ENCODE assay signal across 12 cellular contexts in the genomic region with DNA sequence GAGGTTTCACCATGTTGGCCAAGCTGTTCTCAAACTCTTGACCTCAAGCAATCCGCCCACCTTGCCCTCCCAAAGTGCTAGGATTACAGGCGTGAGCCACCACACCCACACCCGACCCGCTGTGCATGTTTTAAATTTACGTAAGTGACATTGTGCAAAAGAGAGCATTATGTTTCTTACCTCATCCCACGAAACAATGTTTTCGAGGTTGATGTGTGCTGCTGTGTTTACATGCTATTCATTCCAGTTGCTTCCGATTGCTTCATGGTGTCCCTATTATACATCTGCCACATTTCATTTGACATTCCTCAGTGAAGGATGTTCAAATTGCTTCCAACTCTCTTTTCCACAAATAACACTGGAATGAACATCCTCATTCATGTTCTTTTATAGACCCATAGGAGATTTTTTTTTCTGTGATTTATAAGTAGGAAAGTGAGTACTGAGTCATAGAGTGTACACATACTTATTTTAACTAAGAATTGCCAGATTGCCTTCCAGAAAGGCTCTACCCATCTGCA.
DNase-seq lines count a peak whose midpoint lies in the region; ATAC-seq, FAIRE-seq and TF ChIP-seq lines count a peak whose summit lies in the region.
"Had no signal": no experiment of that assay in that cellular context is flagged by ENCODE, and none has a peak within 500 bp of the region (broad histone marks: within the 10 kb centered on the region; RNA-seq: fewer than 3 reads in every experiment).

No MANE protein-coding gene starts in this region.

- H3K9ac ChIP-seq in IMR-90 (ENCODE audit: low read depth, low read length), result no peak overlapping the region

- CTCF ChIA-PET in AG04450 (lab: Charles Lee) (no interaction called here), IMR-90 (lab: Yijun Ruan, JAX) (no interaction called here)
- CTCF ChIA-PET in CD8-positive, alpha-beta memory T cell (lab: Charles Lee), result no interaction called here

- WGBS in IMR-90 (ENCODE audit: extremely low coverage in 2 of 2, insufficient read length in 1 of 2), 2 experiments, result no CpG with 5 or more reads among the region's 8 CpGs

- H2AK9ac ChIP-seq in IMR-90 (replicated peaks; ENCODE audit: low read depth, low read length, poor library complexity), result no peak overlapping the region

- H2BK20ac ChIP-seq in IMR-90 (ENCODE audit: low read depth, low read length), result no peak overlapping the region

- TF ChIP-seq POLR2A in IMR-90 (IDR thresholded peaks at IDR 0.05; ENCODE audit: low read depth, low read length), result no peak

- H4K8ac ChIP-seq in IMR-90 (ENCODE audit: low read depth in 2 of 2, low read length in 2 of 2), result no peak overlapping the region; a peak in 1 of 4 replicates

- H3K27ac Mint-ChIP-seq in CD8-positive, alpha-beta memory T cell, result no peak overlapping the region
- H3K27ac Mint-ChIP-seq: CD4-positive, alpha-beta memory T cell had no signal

- in situ Hi-C loops in IMR-90 (cut with MboI; ENCODE audit: low sequenced_read_pairs), result loop anchor here (25.0 kb wide), 1 partner anchor 630 kb away; no protein-coding TSS in a partner anchor
- in situ Hi-C loops in brain microvascular endothelial cell (cut with HindIII; ENCODE audit: low pct_ligation_motif_present, low sequenced_read_pairs), result no loop called here

- intact Hi-C loops in IMR-90 (cut with micrococcal nuclease), result loop anchor here (1.0 to 10.0 kb wide), 4 partner anchors 95 to 631 kb away; no protein-coding TSS in a partner anchor

- peaks cover 5% of the 10 kb centered on the region for H3K9me1 ChIP-seq in IMR-90 (ENCODE audit: insufficient read depth, low read length)

- H4K20me1 ChIP-seq in IMR-90 (ENCODE audit: insufficient read depth, low read length), result no peaks in the 10 kb centered on the region

- peak; percentile 91 for ATAC-seq in IMR-90 (ENCODE audit: low read depth)
- ATAC-seq in HG03432 (IDR thresholded peaks at IDR 0.05; ENCODE audit: unreplicated experiment), result no peak
- ATAC-seq: esophagus mucosa had no signal

- peaks cover 0 to 5% (median 3%) of the 10 kb centered on the region in 3 donors for H3K36me3 Mint-ChIP-seq in CD8-positive, alpha-beta memory T cell
- H3K36me3 Mint-ChIP-seq: CD4-positive, alpha-beta memory T cell had no signal

- H2BK120ac ChIP-seq in IMR-90 (ENCODE audit: low read depth, low read length), result peak overlapping the region; percentile 41; the same call in 1 of the 2 replicates

- no peak overlapping the region for H2BK15ac ChIP-seq in IMR-90 (ENCODE audit: low read depth, low read length)

- BruUV-seq in IMR-90 (replicated peaks; lab: Mats Ljungman, UMichigan), result no TSS peak

- no peak overlapping the region for H3K14ac ChIP-seq in IMR-90 (replicated peaks; ENCODE audit: low read depth, low read length)

- H3K27ac ChIP-seq in AG04450 (ENCODE audit: low read depth, low read length) (peak overlapping the region; percentile 92), IMR-90 (ENCODE audit: insufficient read depth, low read length) (peak overlapping the region; percentile 59; the same call in 1 of the 2 replicates), brain microvascular endothelial cell (no peak overlapping the region)
- H3K27ac ChIP-seq in CD8-positive, alpha-beta memory T cell (ENCODE audit: low read depth, low read length), result no peak overlapping the region

- no peaks in the 10 kb centered on the region for H3K79me1 ChIP-seq in IMR-90 (ENCODE audit: low read depth in 1 of 2, low read length in 2 of 2)

- H3K4me3 ChIP-seq in AG04450 (ENCODE audit: low read depth, low read length) (no peak overlapping the region), IMR-90 (ENCODE audit: insufficient read depth, low read depth, low read length) (no peak overlapping the region), brain microvascular endothelial cell (ENCODE audit: low read depth, low read length) (no peak overlapping the region)
- no peak overlapping the region for H3K4me3 ChIP-seq in CD8-positive, alpha-beta memory T cell (ENCODE audit: low read length)

- H2BK5ac ChIP-seq in IMR-90 (ENCODE audit: low read depth, low read length, poor library complexity, severe bottlenecking), result peak overlapping the region; percentile 93

- FAIRE-seq in frontal cortex (lab: Jason Lieb, UNC), result no peak

- H3K9me3 Mint-ChIP-seq in CD8-positive, alpha-beta memory T cell, result no peaks in the 10 kb centered on the region

- no peaks in the 10 kb centered on the region for H3K4me1 Mint-ChIP-seq in CD8-positive, alpha-beta memory T cell

- no peaks in the 10 kb centered on the region; the same call in 1 of the 2 replicates for H3K9me3 ChIP-seq in AG04450 (ENCODE audit: control insufficient read depth, insufficient read depth, low read length)
- H3K9me3 ChIP-seq in IMR-90 (ENCODE audit: control insufficient read depth, insufficient read depth, low read length), result no peaks in the 10 kb centered on the region
- H3K9me3 ChIP-seq in CD8-positive, alpha-beta memory T cell (ENCODE audit: low read length), result no peaks in the 10 kb centered on the region

- H3K4me2 ChIP-seq in IMR-90 (ENCODE audit: low read depth, low read length), result no peak overlapping the region

- POLR2A ChIA-PET in AG04450 (lab: Yijun Ruan, JAX), result interaction anchor here (0.6 to 0.9 kb wide), 4 partner anchors 221 to 935 kb away, joined by 3 to 8 read pairs (median 3); no protein-coding TSS in a partner anchor
- POLR2A ChIA-PET in IMR-90 (lab: Charles Lee; ENCODE audit: unreplicated experiment), result interaction anchor here (0.6 kb wide), 1 partner anchor 1156 kb away, joined by 8 read pairs; no protein-coding TSS in a partner anchor
- POLR2A ChIA-PET in CD8-positive, alpha-beta memory T cell (lab: Charles Lee), result no interaction called here

- no peak overlapping the region for H4K91ac ChIP-seq in IMR-90 (ENCODE audit: insufficient read depth, low read depth, low read length)

- H3K36me3 ChIP-seq in IMR-90 (ENCODE audit: control insufficient read depth, insufficient read depth, low read length), result no peaks in the 10 kb centered on the region
- no peaks in the 10 kb centered on the region for H3K36me3 ChIP-seq in brain microvascular endothelial cell (replicated peaks)
- H3K36me3 ChIP-seq in CD8-positive, alpha-beta memory T cell (ENCODE audit: insufficient read depth, low read length), result no peaks in the 10 kb centered on the region

- no peak overlapping the region for H3K56ac ChIP-seq in IMR-90 (ENCODE audit: extremely low read depth, insufficient read depth, low read length)

- peaks cover 7% of the 10 kb centered on the region for H3K4me1 ChIP-seq in IMR-90 (ENCODE audit: control insufficient read depth, insufficient read depth, low read length)
- no peaks in the 10 kb centered on the region for H3K4me1 ChIP-seq in CD8-positive, alpha-beta memory T cell (ENCODE audit: insufficient read depth, low read length)

- H3K4me3 Mint-ChIP-seq in CD8-positive, alpha-beta memory T cell, result no peak overlapping the region
- H3K4me3 Mint-ChIP-seq: CD4-positive, alpha-beta memory T cell had no signal

- DNase-seq in AG04450 (ENCODE audit: low read depth, low spot score) (peak; percentile 98), IMR-90 (peak; percentile 100), brain microvascular endothelial cell (peak; percentile 70), myocyte (ENCODE audit: low read depth) (peak; percentile 68), frontal cortex (ENCODE audit: low spot score in 2 of 2) (no peak), T-helper 1 cell (no peak)
- no peak for DNase-seq in CD8-positive, alpha-beta memory T cell
- DNase-seq: activated effector memory CD4-positive, alpha-beta T cell treated with anti-CD3 and anti-CD28 coated beads, Interleukin-2, amount 50 U/mL, for 16 hours; CD4-positive, alpha-beta memory T cell; NCI-H2171 had no signal

- no peak overlapping the region for H2AK5ac ChIP-seq in IMR-90 (ENCODE audit: low read depth, low read length)

- H3K23ac ChIP-seq in IMR-90 (ENCODE audit: low read depth, low read length), result no peak overlapping the region

- no peak overlapping the region for H3K18ac ChIP-seq in IMR-90 (ENCODE audit: low read depth, low read length)

- TF ChIP-seq RAD21 in IMR-90 (IDR thresholded peaks at IDR 0.05; ENCODE audit: low read length), result peak; percentile 12

- no peak overlapping the region for H4K5ac ChIP-seq in IMR-90 (ENCODE audit: low read depth, low read length)

- no peak overlapping the region for H3K4ac ChIP-seq in IMR-90 (ENCODE audit: low read depth, low read length)

- peaks cover 5 to 22% of the 10 kb centered on the region in 2 donors for H3K27me3 Mint-ChIP-seq in CD8-positive, alpha-beta memory T cell

- dilution Hi-C loops in IMR-90 (cut with HindIII; ENCODE audit: low sequenced_read_pairs, unreplicated experiment), result no loop called here

- no peak overlapping the region for H2AFZ ChIP-seq in IMR-90 (replicated peaks; ENCODE audit: low read length, poor library complexity)

- TF ChIP-seq CTCF in AG04450 (IDR thresholded peaks at IDR 0.05; ENCODE audit: low read depth, low read length) (no peak), IMR-90 (conservative IDR thresholded peaks at IDR 0.05; ENCODE audit: low read depth, low read length) (no peak), brain microvascular endothelial cell (IDR thresholded peaks at IDR 0.05; ENCODE audit: low read depth, low read length, missing control alignments) (no peak)

- H3K27me3 ChIP-seq in AG04450 (ENCODE audit: control insufficient read depth, insufficient read depth, low read length) (no peaks in the 10 kb centered on the region), IMR-90 (ENCODE audit: control insufficient read depth, insufficient read depth, low read length) (no peaks in the 10 kb centered on the region), brain microvascular endothelial cell (replicated peaks) (no peaks in the 10 kb centered on the region)
- H3K27me3 ChIP-seq in CD8-positive, alpha-beta memory T cell (ENCODE audit: insufficient read depth, low read length, poor library complexity, severe bottlenecking), result no peaks in the 10 kb centered on the region

TF ChIP-seq in IMR-90, 13 proteins besides CTCF, POLR2A, EP300 and RAD21 (continues in another document):
- TF ChIP-seq BHLHE40 (IDR thresholded peaks at IDR 0.05; ENCODE audit: low read depth, low read length), result peak; percentile 87
- peak; percentile 97 for TF ChIP-seq RCOR1 (IDR thresholded peaks at IDR 0.05; ENCODE audit: insufficient replicate concordance, low read length)
- peak; percentile 73 for TF ChIP-seq FOS (IDR thresholded peaks at IDR 0.05; ENCODE audit: low read depth, low read length)
- peak; percentile 98 for TF ChIP-seq CEBPB (IDR thresholded peaks at IDR 0.05; ENCODE audit: low read depth, low read length)
- no peak for TF ChIP-seq MAFK (IDR thresholded peaks at IDR 0.05; ENCODE audit: low read depth, low read length)
- no peak for TF ChIP-seq MXI1 (IDR thresholded peaks at IDR 0.05; ENCODE audit: borderline replicate concordance, low read depth, low read length)
- no peak for TF ChIP-seq CHD1 (IDR thresholded peaks at IDR 0.05; ENCODE audit: low read depth, low read length)
- TF ChIP-seq, protein P1, sequence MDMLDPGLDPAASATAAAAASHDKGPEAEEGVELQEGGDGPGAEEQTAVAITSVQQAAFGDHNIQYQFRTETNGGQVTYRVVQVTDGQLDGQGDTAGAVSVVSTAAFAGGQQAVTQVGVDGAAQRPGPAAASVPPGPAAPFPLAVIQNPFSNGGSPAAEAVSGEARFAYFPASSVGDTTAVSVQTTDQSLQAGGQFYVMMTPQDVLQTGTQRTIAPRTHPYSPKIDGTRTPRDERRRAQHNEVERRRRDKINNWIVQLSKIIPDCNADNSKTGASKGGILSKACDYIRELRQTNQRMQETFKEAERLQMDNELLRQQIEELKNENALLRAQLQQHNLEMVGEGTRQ (IDR thresholded peaks at IDR 0.05; ENCODE audit: low read depth, low read length), result no peak

Comparison
In these comparisons a context has a peak if more than half of its experiments do, and no peak if none do; other contexts are left out.
1. DNase-seq: peak in AG04450 (single experiment), IMR-90 (single experiment), brain microvascular endothelial cell (single experiment) and myocyte (single experiment); none in CD8-positive, alpha-beta memory T cell (0 of 5), frontal cortex (0 of 2) and T-helper 1 cell (0 of 5).
2. H3K27ac ChIP-seq: peak in AG04450 (single experiment) and IMR-90 (single experiment); none in brain microvascular endothelial cell (single experiment) and CD8-positive, alpha-beta memory T cell (single experiment).